Comparison of ENCODE assay signal across 8 cellular contexts in the genomic region with DNA sequence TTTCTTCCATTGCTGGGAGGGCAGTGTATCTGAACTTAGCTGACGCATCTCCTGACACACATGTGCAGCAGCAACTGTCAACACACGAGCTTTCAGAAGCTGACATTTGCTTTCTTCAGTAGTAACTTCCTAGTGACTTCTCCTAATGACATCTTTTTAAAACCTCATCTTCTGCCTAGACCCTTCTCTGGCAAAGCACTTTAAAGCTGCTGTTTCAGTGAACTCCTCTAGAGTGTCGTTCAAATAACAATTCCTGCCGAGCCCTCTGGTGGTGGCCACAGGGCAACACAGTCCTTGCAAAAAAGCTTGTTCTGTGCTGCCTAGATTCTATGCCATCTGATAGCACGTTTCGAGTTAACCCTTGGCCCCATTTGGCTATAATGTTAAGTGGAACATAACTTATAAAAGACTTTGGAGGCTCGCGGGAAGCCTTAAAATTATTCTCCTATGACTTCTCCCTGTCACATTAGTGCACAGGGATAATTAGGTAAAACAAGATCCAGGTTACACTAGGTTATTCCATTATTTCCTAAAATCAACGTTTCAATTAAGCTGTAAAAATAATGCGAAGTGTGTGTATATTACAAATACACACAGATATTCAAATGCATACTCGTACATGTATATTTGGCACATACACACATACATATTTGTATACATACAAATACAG.
DNase-seq lines count a peak whose midpoint lies in the region; ATAC-seq and TF ChIP-seq lines count a peak whose summit lies in the region.

No MANE protein-coding gene starts in this region.

- H3K9me3 ChIP-seq in BE2C, result no peaks in the 10 kb centered on the region

- H3K27me3 ChIP-seq in BE2C, result no peaks in the 10 kb centered on the region

- H3K36me3 ChIP-seq in BE2C, result no peaks in the 10 kb centered on the region

- DNase-seq in BE2C, result peak; percentile 66
- DNase-seq in KG1 (lab: John Stamatoyannopoulos, UW), result peak; percentile 11
- DNase-seq in SK-N-DZ (ENCODE audit: low spot score), result peak; percentile 76
- DNase-seq in glomerular visceral epithelial cell (ENCODE audit: extremely low spot score), result peak; percentile 63
- peak; percentile 56 for DNase-seq in retina

- peak; percentile 90 for ATAC-seq in GM19035 (IDR thresholded peaks at IDR 0.05; ENCODE audit: unreplicated experiment)
- no peak for ATAC-seq in HG03045 (IDR thresholded peaks at IDR 0.05; ENCODE audit: unreplicated experiment)
- ATAC-seq in GM19324 (IDR thresholded peaks at IDR 0.05; ENCODE audit: low FRiP score, unreplicated experiment), result no peak

- peak; percentile 95 for TF ChIP-seq CTCF in BE2C (IDR thresholded peaks at IDR 0.05; ENCODE audit: low read depth, low read length)

- H3K4me3 ChIP-seq in BE2C (ENCODE audit: low read depth, low read length), result no peak overlapping the region

- H3K4me1 ChIP-seq in BE2C, result no peaks in the 10 kb centered on the region

Comparison
In these comparisons a context has a peak if more than half of its experiments do, and no peak if none do; other contexts are left out.
1. DNase-seq: peak in every context shown above with its lines; median percentile 76 in SK-N-DZ; 66 in BE2C; 63 in glomerular visceral epithelial cell; 56 in retina; 11 in KG1.